ENCODE assay signal across 21 cellular contexts in genomic region chr17:17567114-17567513, GRCh38. TPM values are rescaled to one million over a fixed set of nuclear protein-coding genes. Genes with fewer than 3 reads are reported as not detected.
DNase-seq lines count a peak whose midpoint lies in the region; ATAC-seq and TF ChIP-seq lines count a peak whose summit lies in the region.
"Had no signal": no experiment of that assay in that cellular context is flagged by ENCODE, and none has a peak within 500 bp of the region (broad histone marks: within the 10 kb centered on the region; RNA-seq: fewer than 3 reads in every experiment).

No MANE protein-coding gene starts in this region.

- POLR2A ChIA-PET in naive thymus-derived CD8-positive, alpha-beta T cell (lab: Charles Lee): no interaction called here

- peak; percentile 73 for ATAC-seq in Right ventricle myocardium inferior
- ATAC-seq in naive thymus-derived CD8-positive, alpha-beta T cell: no peak
- ATAC-seq: A549 had no signal

- peaks cover 0 to 23% (median 4%) of the 10 kb centered on the region in 4 donors for H3K4me1 Mint-ChIP-seq in naive thymus-derived CD8-positive, alpha-beta T cell
- H3K4me1 Mint-ChIP-seq: activated CD4-positive, alpha-beta T cell treated with anti-CD3 and anti-CD28 coated beads, Interleukin-2, amount 10 ng/mL, durations not matched to agents 24 days and 14 days; CD4-positive, CD25-positive, alpha-beta regulatory T cell; immature natural killer cell had no signal

- H3K4me3 ChIP-seq in left ventricle myocardium inferior (peak overlapping the region; percentile 13), rectal smooth muscle tissue (ENCODE audit: low read length) (no peak overlapping the region)
- H3K4me3 ChIP-seq: A549 had no signal

- no peaks in the 10 kb centered on the region for H3K27me3 Mint-ChIP-seq in naive thymus-derived CD8-positive, alpha-beta T cell
- H3K27me3 Mint-ChIP-seq: activated CD4-positive, alpha-beta T cell treated with anti-CD3 and anti-CD28 coated beads, Interleukin-2, amount 10 ng/mL, durations not matched to agents 24 days and 14 days; CD4-positive, CD25-positive, alpha-beta regulatory T cell had no signal

- DNase-seq in Right ventricle myocardium inferior (ENCODE audit: missing footprints) (peak; percentile 87), cardiac septum (ENCODE audit: low spot score) (no peak), left ventricle myocardium inferior (peak; percentile 73), dedifferentiated amniotic fluid mesenchymal stem cell (ENCODE audit: extremely low spot score) (no peak), HuH-7 (ENCODE audit: low spot score) (no peak), NCI-H2196 treated with DMSO at 0.1 percent for 48 hours (lab: John Stamatoyannopoulos, UW; ENCODE audit: unreplicated experiment) (no peak)
- no peak for DNase-seq in naive thymus-derived CD8-positive, alpha-beta T cell
- DNase-seq: activated CD4-positive, alpha-beta T cell treated with anti-CD3 and anti-CD28 coated beads, Interleukin-2, amount 10 ng/mL, durations not matched to agents 24 days and 14 days; activated naive CD4-positive, alpha-beta T cell; CD4-positive, CD25-positive, alpha-beta regulatory T cell; DMS53; erythroblast; GOT3; immature natural killer cell; KBM-7; NCI-H1048; NCI-H82 had no signal

- peaks cover 0 to 2% (median 0%) of the 10 kb centered on the region in 3 donors for H3K36me3 Mint-ChIP-seq in naive thymus-derived CD8-positive, alpha-beta T cell
- H3K36me3 Mint-ChIP-seq: immature natural killer cell had no signal

- no peaks in the 10 kb centered on the region for H3K9me3 ChIP-seq in left ventricle myocardium inferior (replicated peaks)
- H3K9me3 ChIP-seq: A549, neutrophil had no signal

- H3K27me3 ChIP-seq in left ventricle myocardium inferior (ENCODE audit: low read depth) (no peaks in the 10 kb centered on the region), rectal smooth muscle tissue (ENCODE audit: control insufficient read depth, insufficient read depth, low read length) (no peaks in the 10 kb centered on the region)
- H3K27me3 ChIP-seq: neutrophil had no signal

- no peak overlapping the region for H3K9ac ChIP-seq in rectal smooth muscle tissue (ENCODE audit: low read length)

- H3K36me3 ChIP-seq in left ventricle myocardium inferior: no peaks in the 10 kb centered on the region
- H3K36me3 ChIP-seq in rectal smooth muscle tissue (ENCODE audit: control insufficient read depth, insufficient read depth, low read length): no peaks in the 10 kb centered on the region
- H3K36me3 ChIP-seq: neutrophil had no signal

- H3K9me3 Mint-ChIP-seq in naive thymus-derived CD8-positive, alpha-beta T cell: no peaks in the 10 kb centered on the region
- H3K9me3 Mint-ChIP-seq: activated CD4-positive, alpha-beta T cell treated with anti-CD3 and anti-CD28 coated beads, Interleukin-2, amount 10 ng/mL, durations not matched to agents 24 days and 14 days; CD4-positive, CD25-positive, alpha-beta regulatory T cell; immature natural killer cell had no signal

- no peak overlapping the region for H3K4me3 Mint-ChIP-seq in naive thymus-derived CD8-positive, alpha-beta T cell
- H3K4me3 Mint-ChIP-seq: activated CD4-positive, alpha-beta T cell treated with anti-CD3 and anti-CD28 coated beads, Interleukin-2, amount 10 ng/mL, durations not matched to agents 24 days and 14 days; CD4-positive, CD25-positive, alpha-beta regulatory T cell; immature natural killer cell had no signal

- H3K27ac ChIP-seq in left ventricle myocardium inferior (replicated peaks) (peak overlapping the region; percentile 96), rectal smooth muscle tissue (ENCODE audit: low read depth, low read length) (peak overlapping the region; percentile 64)
- H3K27ac ChIP-seq: A549, HL-60, neutrophil had no signal

- TF ChIP-seq CTCF in left ventricle myocardium inferior (IDR thresholded peaks at IDR 0.05; ENCODE audit: borderline replicate concordance): no peak

- peaks cover 74% of the 10 kb centered on the region for H3K4me1 ChIP-seq in left ventricle myocardium inferior
- H3K4me1 ChIP-seq in rectal smooth muscle tissue (ENCODE audit: control insufficient read depth, insufficient read depth, low read length): peaks cover 16% of the 10 kb centered on the region
- H3K4me1 ChIP-seq: A549 had no signal

- intact Hi-C loops in Right ventricle myocardium inferior (cut with DNase I): loop anchor here (1.0 to 5.0 kb wide), 4 partner anchors 16 to 90 kb away; partner anchors contain the start of gene MED9
- intact Hi-C loops in cardiac septum (cut with DNase I): loop anchor here (1.0 to 5.0 kb wide), 4 partner anchors 16 to 90 kb away; partner anchors contain the start of gene MED9
- intact Hi-C loops in left ventricle myocardium inferior (cut with micrococcal nuclease): loop anchor here (5.0 to 10.0 kb wide), 2 partner anchors 62 to 145 kb away; no protein-coding TSS in a partner anchor

- H3K27ac Mint-ChIP-seq in naive thymus-derived CD8-positive, alpha-beta T cell: no peak overlapping the region
- H3K27ac Mint-ChIP-seq: activated CD4-positive, alpha-beta T cell treated with anti-CD3 and anti-CD28 coated beads, Interleukin-2, amount 10 ng/mL, durations not matched to agents 24 days and 14 days; CD4-positive, CD25-positive, alpha-beta regulatory T cell; immature natural killer cell had no signal

RNA-seq across cellular contexts. Expression of gene PEMT, which starts 24.4 kb away (rescaled TPM):
- total RNA-seq in Right ventricle myocardium inferior (18.2 TPM), cardiac septum (16.8 TPM), left ventricle myocardium inferior (18.8 TPM)
- 10 to 100 TPM; 15.2 to 17.0 TPM for total RNA-seq in naive thymus-derived CD8-positive, alpha-beta T cell
- polyA plus RNA-seq in naive thymus-derived CD8-positive, alpha-beta T cell: 10 to 100 TPM; 27.5 to 31.3 (median 28.1) TPM

Comparison
In these comparisons a context has a peak if more than half of its experiments do, and no peak if none do; other contexts are left out.
1. DNase-seq: peak in Right ventricle myocardium inferior (single experiment) and left ventricle myocardium inferior (single experiment); none in cardiac septum (single experiment), dedifferentiated amniotic fluid mesenchymal stem cell (single experiment), naive thymus-derived CD8-positive, alpha-beta T cell (0 of 10), HuH-7 (single experiment) and NCI-H2196 treated with DMSO at 0.1 percent for 48 hours (single experiment).